ENCODE assay signal across 8 cellular contexts in the genomic region with DNA sequence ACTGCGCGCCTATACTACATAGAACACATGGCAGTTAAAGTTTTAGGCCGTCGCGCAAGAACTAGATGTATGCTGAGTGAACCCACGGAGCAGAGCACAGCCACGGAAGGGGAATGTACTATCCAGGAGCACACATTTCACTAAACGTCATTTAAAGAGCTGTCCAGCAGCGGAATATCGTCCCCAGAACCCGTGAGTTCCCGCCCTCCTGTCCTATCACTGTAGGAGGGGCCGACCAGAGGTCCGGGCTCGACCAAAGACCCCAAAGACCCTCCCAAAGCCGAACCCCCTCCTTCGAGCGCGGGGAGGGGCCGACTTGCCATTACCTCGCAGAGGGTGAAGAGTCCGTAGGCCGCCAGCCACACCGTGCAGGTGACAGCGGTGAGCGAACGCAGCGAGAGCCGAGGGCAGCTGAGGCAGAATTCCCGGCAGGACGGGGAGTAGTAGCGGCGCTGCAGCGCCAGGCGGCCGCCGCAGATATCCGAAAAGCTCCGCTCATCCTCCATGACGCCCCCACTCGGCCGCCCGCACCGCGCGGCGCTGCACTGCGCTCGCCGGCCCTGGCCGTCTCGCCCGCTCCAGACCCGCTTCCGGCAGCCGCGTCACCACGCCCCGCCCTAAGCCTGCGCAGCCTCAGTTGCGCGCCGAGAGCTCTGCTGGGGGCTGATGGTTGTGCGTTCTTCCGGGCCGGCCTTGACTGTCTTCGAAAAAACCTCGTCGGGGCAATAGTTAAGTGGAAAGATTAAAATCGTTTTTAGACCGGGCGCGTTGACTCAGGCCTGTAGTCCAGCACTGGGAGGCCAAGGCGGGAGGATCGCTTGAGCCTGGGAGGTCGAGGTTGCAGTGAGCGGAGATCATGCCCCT. TPM values are rescaled to one million over a fixed set of nuclear protein-coding genes. Genes with fewer than 3 reads are reported as not detected.
A peak's percentile ranks its signal among the peaks of the same experiment; 100 is the strongest.
DNase-seq lines count a peak whose midpoint lies in the region; ATAC-seq and TF ChIP-seq lines count a peak whose summit lies in the region.

Gene PIGH (minus strand): TSS at position 571 of the 864 bp plus-strand sequence. CDS start 65 bp downstream, at position 506.

- peak within 1 kb of the TSS; percentile 49 for H3K9ac ChIP-seq in parathyroid adenoma

- H3K27me3 Mint-ChIP-seq in HFFc6 (ENCODE audit: insufficient read depth), result peaks cover 4% of the 10 kb centered on the region

- TF ChIP-seq POLR2A in NB4 (IDR thresholded peaks at IDR 0.05; ENCODE audit: extremely low read depth, insufficient read length) (no peak), tibial nerve (IDR thresholded peaks at IDR 0.05) (peak; percentile 75 to 89)

- peak within 1 kb of the TSS; percentile 98 for H2AFZ ChIP-seq in parathyroid adenoma

- TF ChIP-seq CTCF in GM12864 (IDR thresholded peaks at IDR 0.05; ENCODE audit: low read depth, low read length, missing control alignments) (peak; percentile 66), HFFc6 (IDR thresholded peaks at IDR 0.05) (peak; percentile 80), NB4 (IDR thresholded peaks at IDR 0.05; ENCODE audit: low read depth, low read length) (peak; percentile 44), parathyroid adenoma (IDR thresholded peaks at IDR 0.05) (peak; percentile 73), tibial nerve (IDR thresholded peaks at IDR 0.05) (peak; percentile 39 to 85 (median 62))

- peak within 1 kb of the TSS; percentile 75 for H3K4me2 ChIP-seq in parathyroid adenoma (ENCODE audit: low read length)

- H3K27ac Mint-ChIP-seq in HFFc6, result peak within 1 kb of the TSS; percentile 93

- intact Hi-C loops in Right ventricle myocardium inferior (cut with DNase I), result loop anchor here (2.0 to 5.0 kb wide), 2 partner anchors 19 to 72 kb away; partner anchors contain the start of genes ARG2 and VTI1B

- H3K4me3 Mint-ChIP-seq in HFFc6, result peak within 1 kb of the TSS; percentile 93

- H3K27me3 ChIP-seq in parathyroid adenoma (ENCODE audit: control insufficient read depth, insufficient read depth, low read length) (no peaks in the 10 kb centered on the region), tibial nerve (no peaks in the 10 kb centered on the region)

- 0 out of 2 replicates have a peak, but pooled peaks cover 3% of the 10 kb centered on the region for H3K36me3 Mint-ChIP-seq in HFFc6 (ENCODE audit: low read depth)

- H3K4me3 ChIP-seq in GM12864 (ENCODE audit: low read depth, low read length) (peak within 1 kb of the TSS; percentile 81), NB4 (ENCODE audit: low read depth, low read length) (peak within 1 kb of the TSS; percentile 89), parathyroid adenoma (ENCODE audit: low read depth, low read length) (peak within 1 kb of the TSS; percentile 81), tibial nerve (peak within 1 kb of the TSS; percentile 90 to 95 (median 92))

- peak; percentile 100 for ATAC-seq in Right ventricle myocardium inferior

- no peaks in the 10 kb centered on the region for H3K79me2 ChIP-seq in parathyroid adenoma

- H3K27ac ChIP-seq in parathyroid adenoma, result peak within 1 kb of the TSS; percentile 92
- H3K27ac ChIP-seq in tibial nerve, result peak within 1 kb of the TSS; percentile 90 to 97 (median 92)

- H3K4me1 Mint-ChIP-seq in HFFc6 (ENCODE audit: low read depth), result peaks cover 13% of the 10 kb centered on the region

- H3K4me1 ChIP-seq in parathyroid adenoma (no peaks in the 10 kb centered on the region), tibial nerve (peaks cover 0 to 23% (median 0%) of the 10 kb centered on the region in 4 donors)

- H3K9me3 Mint-ChIP-seq in HFFc6, result no peaks in the 10 kb centered on the region

- peak; percentile 76 for DNase-seq in GM12864 (ENCODE audit: low read depth)
- peak; percentile 77 for DNase-seq in HFFc6
- DNase-seq in NB4 (ENCODE audit: low read depth), result peak; percentile 92
- DNase-seq in SW 1271 (lab: John Stamatoyannopoulos, UW), result peak; percentile 61 to 84
- peak; percentile 88 for DNase-seq in activated naive CD8-positive, alpha-beta T cell treated with anti-CD3 and anti-CD28 coated beads, Interleukin-2, amount 50 U/mL, for 16 hours (ENCODE audit: low read depth, low spot score)
- DNase-seq in Right ventricle myocardium inferior (ENCODE audit: missing footprints), result peak; percentile 96
- DNase-seq in tibial nerve (ENCODE audit: low spot score in 2 of 2), result peak; percentile 68 to 75

- H3K9me3 ChIP-seq in parathyroid adenoma (ENCODE audit: control insufficient read depth, low read length) (no peaks in the 10 kb centered on the region), tibial nerve (no peaks in the 10 kb centered on the region)

- peak; percentile 62 to 89 for TF ChIP-seq EP300 in tibial nerve (IDR thresholded peaks at IDR 0.05)

- 4 to 6% methylated on average over 32 to 72 of the region's 77 CpGs for WGBS in tibial nerve, 2 donors

- H3K36me3 ChIP-seq in parathyroid adenoma (ENCODE audit: control insufficient read depth, insufficient read depth, low read length), result no peaks in the 10 kb centered on the region
- H3K36me3 ChIP-seq in tibial nerve, result no peaks in the 10 kb centered on the region

RNA-seq across cellular contexts. Expression of gene PIGH, which starts in this region (rescaled TPM):
- 1 to 10 TPM; 6.3 to 9.3 (median 7.8) TPM for total RNA-seq in HFFc6 (2021; fragmentation: NEBNext Ultra II Directional; extraction: Animal tissue kit (Norgen Biotek cat#: 25700))
- total RNA-seq in Right ventricle myocardium inferior (11.8 TPM), tibial nerve (10 to 100 TPM; 19.2 to 48.8 (median 23.8) TPM)

Comparison
In these comparisons a context has a peak if more than half of its experiments do, and no peak if none do; other contexts are left out.
1. Peak in every context shown above with its lines: DNase-seq, ATAC-seq, H3K4me3 ChIP-seq and H3K27ac ChIP-seq.